Comparison of ENCODE assay signal across 1 cellular context in the genomic region with DNA sequence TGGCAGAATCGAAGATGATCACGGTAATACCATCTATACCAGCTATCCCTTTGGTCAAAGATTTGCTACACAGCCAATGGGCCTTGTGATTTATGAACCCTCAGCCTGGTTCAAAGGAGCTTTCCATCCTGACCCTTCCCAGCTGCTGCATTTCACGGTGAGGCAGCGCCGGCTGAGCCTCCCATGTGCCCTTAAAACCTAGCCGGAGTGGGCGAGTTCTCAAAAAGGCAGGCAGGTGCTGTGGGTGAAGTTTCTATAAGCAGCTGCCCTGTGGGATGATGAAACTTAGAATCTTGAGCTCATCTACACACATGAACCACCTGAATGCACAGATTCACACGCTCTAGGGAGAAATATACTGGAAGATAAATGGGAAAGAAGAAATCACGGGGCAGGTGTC.
TF ChIP-seq lines count a peak whose summit lies in the region.

No MANE protein-coding gene starts in this region.

TF ChIP-seq in H1, 55 proteins besides CTCF, POLR2A, EP300 and RAD21:
- TF ChIP-seq CREB1 (IDR thresholded peaks at IDR 0.05): no peak
- TF ChIP-seq, protein P1, sequence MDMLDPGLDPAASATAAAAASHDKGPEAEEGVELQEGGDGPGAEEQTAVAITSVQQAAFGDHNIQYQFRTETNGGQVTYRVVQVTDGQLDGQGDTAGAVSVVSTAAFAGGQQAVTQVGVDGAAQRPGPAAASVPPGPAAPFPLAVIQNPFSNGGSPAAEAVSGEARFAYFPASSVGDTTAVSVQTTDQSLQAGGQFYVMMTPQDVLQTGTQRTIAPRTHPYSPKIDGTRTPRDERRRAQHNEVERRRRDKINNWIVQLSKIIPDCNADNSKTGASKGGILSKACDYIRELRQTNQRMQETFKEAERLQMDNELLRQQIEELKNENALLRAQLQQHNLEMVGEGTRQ (IDR thresholded peaks at IDR 0.05; ENCODE audit: low read length): no peak
- no peak for TF ChIP-seq TBP (IDR thresholded peaks at IDR 0.05; ENCODE audit: low read depth, low read length)
- no peak for TF ChIP-seq HDAC6 (IDR thresholded peaks at IDR 0.05; ENCODE audit: low read depth, low read length)
- no peak for TF ChIP-seq RXRA (IDR thresholded peaks at IDR 0.05; ENCODE audit: insufficient read depth, low read depth, low read length)
- TF ChIP-seq, protein P2, sequence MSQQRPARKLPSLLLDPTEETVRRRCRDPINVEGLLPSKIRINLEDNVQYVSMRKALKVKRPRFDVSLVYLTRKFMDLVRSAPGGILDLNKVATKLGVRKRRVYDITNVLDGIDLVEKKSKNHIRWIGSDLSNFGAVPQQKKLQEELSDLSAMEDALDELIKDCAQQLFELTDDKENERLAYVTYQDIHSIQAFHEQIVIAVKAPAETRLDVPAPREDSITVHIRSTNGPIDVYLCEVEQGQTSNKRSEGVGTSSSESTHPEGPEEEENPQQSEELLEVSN (IDR thresholded peaks at IDR 0.05): no peak
- TF ChIP-seq CBX8 (IDR thresholded peaks at IDR 0.05; ENCODE audit: borderline replicate concordance, low read depth, low read length): no peak
- TF ChIP-seq GTF2F1 (IDR thresholded peaks at IDR 0.05; ENCODE audit: borderline replicate concordance, low read depth, low read length): no peak
- no peak for TF ChIP-seq TAF7 (optimal IDR thresholded peaks at IDR 0.05; ENCODE audit: borderline replicate concordance, low read depth, low read length)
- no peak for TF ChIP-seq RNF2 (IDR thresholded peaks at IDR 0.05; ENCODE audit: borderline replicate concordance, low read depth, low read length, missing control alignments, poor library complexity, severe bottlenecking)
- TF ChIP-seq POLR2AphosphoS5 (IDR thresholded peaks at IDR 0.05; ENCODE audit: low read depth, low read length): no peak
